In the genomic region with DNA sequence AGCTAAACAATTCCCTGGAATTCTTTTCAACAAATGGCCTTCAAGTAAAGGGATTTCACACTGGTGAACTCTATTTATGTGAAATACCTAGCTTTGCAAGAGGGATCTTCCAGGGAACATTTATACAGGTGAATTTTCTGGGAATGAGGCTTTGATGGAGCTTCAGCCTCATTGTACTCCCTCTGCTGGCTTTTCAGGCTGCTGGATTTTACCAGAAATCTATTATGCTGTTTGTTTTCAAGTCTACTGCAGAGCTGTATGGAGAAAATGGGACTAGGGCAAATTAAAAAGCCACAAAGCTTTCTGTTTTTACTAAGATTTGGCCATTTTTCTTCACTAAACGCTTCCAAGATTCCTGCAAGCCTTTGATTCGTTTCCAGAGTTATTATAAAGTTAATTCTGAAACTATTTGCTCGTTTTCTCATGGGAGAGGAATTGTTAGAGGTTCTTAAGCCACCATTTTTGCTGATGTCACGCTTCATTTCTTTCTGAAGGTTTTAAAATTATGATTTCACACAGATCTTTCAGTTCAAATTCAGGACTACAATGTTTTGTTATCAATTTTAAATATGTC, we compare ENCODE assay signal across 13 cellular contexts. TPM values are rescaled to one million over a fixed set of nuclear protein-coding genes. Genes with fewer than 3 reads are reported as not detected.
A peak's percentile ranks its signal among the peaks of the same experiment; 100 is the strongest.
DNase-seq lines count a peak whose midpoint lies in the region; ATAC-seq and TF ChIP-seq lines count a peak whose summit lies in the region.
"Had no signal": no experiment of that assay in that cellular context is flagged by ENCODE, and none has a peak within 500 bp of the region (broad histone marks: within the 10 kb centered on the region; RNA-seq: fewer than 3 reads in every experiment).

No MANE protein-coding gene starts in this region.

- H3K4me1 Mint-ChIP-seq in endodermal cell (peaks cover 5% of the 10 kb centered on the region), neural progenitor cell (no peaks in the 10 kb centered on the region)

- peaks cover 15% of the 10 kb centered on the region for H3F3A ChIP-seq in MM.1S (ENCODE audit: insufficient read depth, low read length)
- peaks cover 26% of the 10 kb centered on the region for H3F3A ChIP-seq in neural progenitor cell (ENCODE audit: low read depth)

- H3K4me1 ChIP-seq in MM.1S (ENCODE audit: low read length) (peaks cover 13% of the 10 kb centered on the region; the same call in 1 of the 2 replicates), endodermal cell (ENCODE audit: control insufficient read depth, insufficient read depth, low read length) (no peaks in the 10 kb centered on the region), neural progenitor cell (peaks cover 17% of the 10 kb centered on the region)

- peaks cover 11% of the 10 kb centered on the region; the same call in 1 of the 2 replicates for H4K20me1 ChIP-seq in MM.1S (ENCODE audit: insufficient read depth, low read length)
- peaks cover 27% of the 10 kb centered on the region for H4K20me1 ChIP-seq in neural progenitor cell (ENCODE audit: low read depth)

- no peaks in the 10 kb centered on the region for H3K27me3 ChIP-seq in MM.1S (replicated peaks; ENCODE audit: insufficient read depth, low read length)
- no peaks in the 10 kb centered on the region for H3K27me3 ChIP-seq in endodermal cell (ENCODE audit: control insufficient read depth, insufficient read depth, low read length, poor library complexity, severe bottlenecking)
- no peaks in the 10 kb centered on the region for H3K27me3 ChIP-seq in neural progenitor cell
- H3K27me3 ChIP-seq: thyroid gland had no signal

- H3K9me3 ChIP-seq in MM.1S (replicated peaks; ENCODE audit: insufficient read depth, low read length) (no peaks in the 10 kb centered on the region), endodermal cell (ENCODE audit: control insufficient read depth, low read length) (peaks cover 3% of the 10 kb centered on the region), neural progenitor cell (ENCODE audit: low read depth) (peaks cover 14% of the 10 kb centered on the region)
- H3K9me3 ChIP-seq: thyroid gland had no signal

- ATAC-seq in GM19463 (IDR thresholded peaks at IDR 0.05; ENCODE audit: unreplicated experiment) = no peak

- H3K27ac Mint-ChIP-seq in endodermal cell = no peak overlapping the region
- H3K27ac Mint-ChIP-seq in neural progenitor cell = no peak overlapping the region

- peaks cover 100% of the 10 kb centered on the region for H3K79me2 ChIP-seq in MM.1S (ENCODE audit: low read length)
- H3K79me2 ChIP-seq in neural progenitor cell (ENCODE audit: low read depth) = peaks cover 100% of the 10 kb centered on the region

- H3K9me3 Mint-ChIP-seq in endodermal cell (peaks cover 68% of the 10 kb centered on the region), neural progenitor cell (peaks cover 55% of the 10 kb centered on the region)

- no peak overlapping the region for H3K4me3 ChIP-seq in MM.1S (ENCODE audit: low read length)
- no peak overlapping the region for H3K4me3 ChIP-seq in endodermal cell (ENCODE audit: low read length)
- peak overlapping the region; percentile 4 for H3K4me3 ChIP-seq in neural progenitor cell
- no peak overlapping the region for H3K4me3 ChIP-seq in coronary artery
- H3K4me3 ChIP-seq: thyroid gland had no signal

- no peaks in the 10 kb centered on the region for H3K9me2 ChIP-seq in MM.1S (replicated peaks; ENCODE audit: insufficient read depth, low read length)

- no peaks in the 10 kb centered on the region for H3K27me3 Mint-ChIP-seq in endodermal cell (ENCODE audit: insufficient read depth)
- no peaks in the 10 kb centered on the region for H3K27me3 Mint-ChIP-seq in neural progenitor cell (ENCODE audit: insufficient read depth, low read depth)
- H3K27me3 Mint-ChIP-seq: activated CD4-positive, alpha-beta T cell treated with anti-CD3 and anti-CD28 coated beads, Interleukin-2, amount 10 ng/mL, durations not matched to agents 7 days and 5 days had no signal

- WGBS in endodermal cell (ENCODE audit: insufficient coverage in 1 of 2, insufficient read length in 1 of 2), 2 experiments = 88 to 100% methylated on average over 2 to 3 of the region's 4 CpGs

- H3K27ac ChIP-seq in MM.1S (ENCODE audit: low read length) (peak overlapping the region; percentile 36; the same call in 1 of the 2 replicates), endodermal cell (ENCODE audit: low read depth, low read length) (no peak overlapping the region), neural progenitor cell (peak overlapping the region; percentile 90), coronary artery (no peak overlapping the region)
- H3K27ac ChIP-seq: 22Rv1 had no signal

- peak overlapping the region; percentile 60; the same call in 1 of the 2 replicates for H3K4me2 ChIP-seq in MM.1S (ENCODE audit: low read depth, low read length)
- H3K4me2 ChIP-seq in neural progenitor cell = peak overlapping the region; percentile 61

- peaks cover 1% of the 10 kb centered on the region for H3K36me3 Mint-ChIP-seq in endodermal cell (ENCODE audit: low read depth)
- H3K36me3 Mint-ChIP-seq in neural progenitor cell = peaks cover 8% of the 10 kb centered on the region

- H3K9ac ChIP-seq in MM.1S (ENCODE audit: low read length) = no peak overlapping the region
- H3K9ac ChIP-seq in endodermal cell (ENCODE audit: extremely low read depth, low read length, poor library complexity, severe bottlenecking) = no peak overlapping the region
- no peak overlapping the region for H3K9ac ChIP-seq in neural progenitor cell

- no peak for TF ChIP-seq CTCF in MM.1S (IDR thresholded peaks at IDR 0.05; ENCODE audit: low read length)
- peak; percentile 53 for TF ChIP-seq CTCF in endodermal cell (conservative IDR thresholded peaks at IDR 0.05)
- peak; percentile 26 for TF ChIP-seq CTCF in neural progenitor cell (IDR thresholded peaks at IDR 0.05)
- no peak for TF ChIP-seq CTCF in coronary artery (IDR thresholded peaks at IDR 0.05)

- H3K4me3 Mint-ChIP-seq in endodermal cell (no peak overlapping the region), neural progenitor cell (no peak overlapping the region)
- H3K4me3 Mint-ChIP-seq: activated CD4-positive, alpha-beta T cell treated with anti-CD3 and anti-CD28 coated beads, Interleukin-2, amount 10 ng/mL, durations not matched to agents 7 days and 5 days had no signal

- no peak overlapping the region for H2AFZ ChIP-seq in MM.1S (ENCODE audit: low read length)
- H2AFZ ChIP-seq in neural progenitor cell (replicated peaks) = no peak overlapping the region

- H3K36me3 ChIP-seq in MM.1S (replicated peaks; ENCODE audit: insufficient read depth, low read length) = no peaks in the 10 kb centered on the region
- no peaks in the 10 kb centered on the region for H3K36me3 ChIP-seq in endodermal cell (ENCODE audit: control insufficient read depth, insufficient read depth, low read length)
- H3K36me3 ChIP-seq in neural progenitor cell = peaks cover 7% of the 10 kb centered on the region
- H3K36me3 ChIP-seq: thyroid gland had no signal

- DNase-seq in DMS 273 (lab: John Stamatoyannopoulos, UW; ENCODE audit: unreplicated experiment) = peak; percentile 17
- DNase-seq in DMS 273 treated with DMSO at 0.1 percent for 48 hours (lab: John Stamatoyannopoulos, UW) = no peak
- DNase-seq in MM.1S = no peak
- DNase-seq in endodermal cell = no peak
- peak; percentile 41 for DNase-seq in neural progenitor cell (ENCODE audit: low spot score)
- DNase-seq in mucosa of gallbladder (ENCODE audit: low spot score) = no peak
- no peak for DNase-seq in coronary artery (ENCODE audit: low spot score)
- DNase-seq: activated CD4-positive, alpha-beta T cell treated with anti-CD3 and anti-CD28 coated beads, Interleukin-2, amount 10 ng/mL, durations not matched to agents 7 days and 5 days; NCI-H1092; stimulated activated CD4-positive, alpha-beta T cell treated with anti-CD3 and anti-CD28 coated beads, Interleukin-4, amount 100 ng/mL, for 24 hours; thyroid gland had no signal

RNA-seq across cellular contexts. Expression of gene KDM6A, which starts 31.6 kb away (rescaled TPM):
- total RNA-seq in endodermal cell (10 to 100 TPM; 62.1 to 64.6 TPM), neural progenitor cell (ENCODE audit: low replicate concordance) (52.6 and 56.2 TPM in 2 replicates), mucosa of gallbladder (41.1 TPM)
- 24.0 TPM for polyA plus RNA-seq in endodermal cell (2013, experiment 1 of 2)
- 25.8 TPM for polyA plus RNA-seq in endodermal cell (2013, experiment 2 of 2)

Comparison
In these comparisons a context has a peak if more than half of its experiments do, and no peak if none do; other contexts are left out.
1. DNase-seq: peak in DMS 273 (single experiment) and neural progenitor cell (single experiment); none in DMS 273 treated with DMSO at 0.1 percent for 48 hours (single experiment), MM.1S (single experiment), endodermal cell (single experiment), mucosa of gallbladder (single experiment) and coronary artery (single experiment).
2. H3K27ac ChIP-seq: peak in MM.1S (single experiment) and neural progenitor cell (single experiment); none in endodermal cell (single experiment) and coronary artery (0 of 2).
3. CTCF ChIP-seq: peak in endodermal cell (single experiment) and neural progenitor cell (single experiment); none in MM.1S (single experiment) and coronary artery (single experiment).